In the genomic region with DNA sequence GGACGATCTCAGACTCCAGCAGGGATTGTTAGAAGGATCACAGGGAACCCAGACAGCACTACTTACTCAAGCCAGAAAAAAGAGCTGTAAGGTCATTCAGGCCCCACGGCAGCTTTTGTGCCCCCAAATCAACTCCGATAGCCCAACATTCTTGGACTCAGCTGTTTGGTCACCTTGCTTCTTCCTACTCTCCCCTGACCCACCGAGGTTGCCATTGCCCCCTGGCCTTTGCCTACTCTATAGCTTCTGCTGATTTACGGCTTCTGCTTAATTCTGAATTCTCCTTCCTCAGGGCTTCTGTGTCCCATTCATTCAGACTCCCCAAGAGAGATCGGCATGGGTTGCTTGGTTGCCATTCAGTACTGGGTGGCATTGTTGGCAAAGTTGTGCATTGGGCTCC, we compare ENCODE assay signal across 23 cellular contexts. TPM values are rescaled to one million over a fixed set of nuclear protein-coding genes. Genes with fewer than 3 reads are reported as not detected.
DNase-seq lines count a peak whose midpoint lies in the region; ATAC-seq, FAIRE-seq and TF ChIP-seq lines count a peak whose summit lies in the region.
"Had no signal": no experiment of that assay in that cellular context is flagged by ENCODE, and none has a peak within 500 bp of the region (broad histone marks: within the 10 kb centered on the region; RNA-seq: fewer than 3 reads in every experiment).

No MANE protein-coding gene starts in this region.

- DNase-seq in IMR-90 = no peak
- DNase-seq in astrocyte (ENCODE audit: low read depth) = no peak
- no peak for DNase-seq in neuronal stem cell (ENCODE audit: low spot score)
- DNase-seq in NCI-H82 treated with DMSO at 0.1 percent for 48 hours (lab: John Stamatoyannopoulos, UW; ENCODE audit: unreplicated experiment) = no peak
- no peak for DNase-seq in NCI-H510A (lab: John Stamatoyannopoulos, UW)
- no peak for DNase-seq in amniotic stem cell (lab: John Stamatoyannopoulos, UW)
- DNase-seq: CD8-positive, alpha-beta memory T cell; DMS79 treated with DMSO at 0.1 percent for 48 hours; GF-D8; HCEC 1CT; NCI-H1092 treated with DMSO at 0.1 percent for 48 hours; NCI-H1436 treated with DMSO at 0.1 percent for 48 hours; NCI-H187 treated with DMSO at 0.1 percent for 48 hours; NCI-H446; NCI-H526; NCI-H82; Right ventricle myocardium superior; RPMI8226; T-helper 1 cell had no signal

- H3K27ac Mint-ChIP-seq in astrocyte (ENCODE audit: unreplicated experiment) = peak overlapping the region; percentile 5

- H3K4me1 Mint-ChIP-seq in astrocyte (ENCODE audit: low read depth, unreplicated experiment) = peaks cover 17% of the 10 kb centered on the region
- H3K4me1 Mint-ChIP-seq: CD8-positive, alpha-beta memory T cell had no signal

- 0 out of 4 replicates have a peak, but pooled peaks cover 0 to 3% of the 10 kb centered on the region in 2 experiments for H3K79me1 ChIP-seq in IMR-90 (ENCODE audit: low read depth in 1 of 2, low read length in 2 of 2)
- no peaks in the 10 kb centered on the region for H3K79me1 ChIP-seq in neuronal stem cell (ENCODE audit: low read depth, low read length)

- no peak overlapping the region for H4K5ac ChIP-seq in IMR-90 (ENCODE audit: low read depth, low read length)

- peaks cover 9% of the 10 kb centered on the region for H3K4me1 ChIP-seq in IMR-90 (ENCODE audit: control insufficient read depth, insufficient read depth, low read length)
- H3K4me1 ChIP-seq in astrocyte (ENCODE audit: insufficient read depth, low read length) = peaks cover 10% of the 10 kb centered on the region
- peaks cover 0 to 2% of the 10 kb centered on the region in 2 donors for H3K4me1 ChIP-seq in neuronal stem cell (ENCODE audit: control insufficient read depth in 2 of 2, insufficient read depth in 1 of 2, low read depth in 1 of 2, low read length in 2 of 2)

- H2BK12ac ChIP-seq in neuronal stem cell (ENCODE audit: low read length) = no peak overlapping the region

- no peak for TF ChIP-seq CTCF in IMR-90 (conservative IDR thresholded peaks at IDR 0.05; ENCODE audit: low read depth, low read length)
- no peak for TF ChIP-seq CTCF in astrocyte (IDR thresholded peaks at IDR 0.05; ENCODE audit: insufficient read depth, low read depth, low read length)

- no peaks in the 10 kb centered on the region for H3K27me3 Mint-ChIP-seq in astrocyte (ENCODE audit: low read depth, unreplicated experiment)

- CTCF ChIA-PET in IMR-90 (lab: Yijun Ruan, JAX) = no interaction called here

- peaks cover 8% of the 10 kb centered on the region for H3K9me1 ChIP-seq in IMR-90 (ENCODE audit: insufficient read depth, low read length)

- TF ChIP-seq POLR2A in IMR-90 (IDR thresholded peaks at IDR 0.05; ENCODE audit: low read depth, low read length) = no peak

- H3K4me2 ChIP-seq in IMR-90 (ENCODE audit: low read depth, low read length) (no peak overlapping the region), astrocyte (ENCODE audit: low read length) (no peak overlapping the region), neuronal stem cell (ENCODE audit: insufficient read depth, low read length, poor library complexity, severe bottlenecking) (no peak overlapping the region)

- peaks cover under 1% of the 10 kb centered on the region; the same call in 1 of the 2 replicates for H3K9me3 ChIP-seq in IMR-90 (ENCODE audit: control insufficient read depth, insufficient read depth, low read length)
- no peaks in the 10 kb centered on the region for H3K9me3 ChIP-seq in astrocyte (ENCODE audit: insufficient read depth, low read depth, low read length)
- H3K9me3 ChIP-seq in neuronal stem cell (replicated peaks in 1 of 2; ENCODE audit: control insufficient read depth in 2 of 2, insufficient read depth in 1 of 2, low read depth in 1 of 2, low read length in 2 of 2) = peaks cover 0 to under 1% of the 10 kb centered on the region in 2 donors

- intact Hi-C loops in IMR-90 (cut with micrococcal nuclease) = no loop called here

- in situ Hi-C loops in IMR-90 (cut with MboI; ENCODE audit: low sequenced_read_pairs) = loop anchor here (25.0 kb wide), 2 partner anchors 607 to 782 kb away; a partner anchor contains a TSS

- no peak overlapping the region for H3K18ac ChIP-seq in IMR-90 (ENCODE audit: low read depth, low read length)
- no peak overlapping the region for H3K18ac ChIP-seq in neuronal stem cell (ENCODE audit: low read length)

- H3K27ac ChIP-seq in IMR-90 (ENCODE audit: insufficient read depth, low read length) (no peak overlapping the region), astrocyte (ENCODE audit: low read depth, low read length) (no peak overlapping the region), neuronal stem cell (replicated peaks; ENCODE audit: low read length) (no peak overlapping the region)

- no TSS peak for BruUV-seq in IMR-90 (replicated peaks; lab: Mats Ljungman, UMichigan)

- no peak for FAIRE-seq in astrocyte (lab: Jason Lieb, UNC)
- FAIRE-seq: GM18507, H1 had no signal

- TF ChIP-seq RAD21 in IMR-90 (IDR thresholded peaks at IDR 0.05; ENCODE audit: low read length) = no peak

- H3K9ac ChIP-seq in IMR-90 (ENCODE audit: low read depth, low read length) (no peak overlapping the region), astrocyte (ENCODE audit: low read length) (no peak overlapping the region), neuronal stem cell (ENCODE audit: low read depth, low read length, poor library complexity) (no peak overlapping the region)

- POLR2A ChIA-PET in IMR-90 (lab: Charles Lee; ENCODE audit: unreplicated experiment) = no interaction called here

- H2BK20ac ChIP-seq in IMR-90 (ENCODE audit: low read depth, low read length) = no peak overlapping the region

- H3K9me3 Mint-ChIP-seq in astrocyte (ENCODE audit: unreplicated experiment) = no peaks in the 10 kb centered on the region
- H3K9me3 Mint-ChIP-seq: CD8-positive, alpha-beta memory T cell had no signal

- H4K8ac ChIP-seq in IMR-90 (ENCODE audit: low read depth in 2 of 2, low read length in 2 of 2) = no peak overlapping the region
- H4K8ac ChIP-seq in neuronal stem cell (ENCODE audit: low read depth, low read length) = no peak overlapping the region

- H4K91ac ChIP-seq in IMR-90 (ENCODE audit: insufficient read depth, low read depth, low read length) (no peak overlapping the region; the same call in 1 of the 2 replicates), neuronal stem cell (ENCODE audit: low read depth, low read length, poor library complexity) (no peak overlapping the region)

- H2AK5ac ChIP-seq in IMR-90 (ENCODE audit: low read depth, low read length) = peak overlapping the region; percentile 61; the same call in 1 of the 2 replicates
- H2AK5ac ChIP-seq in neuronal stem cell (ENCODE audit: low read depth, low read length) = no peak overlapping the region

- H2BK120ac ChIP-seq in IMR-90 (ENCODE audit: low read depth, low read length) (peak overlapping the region; percentile 30; the same call in 1 of the 2 replicates), neuronal stem cell (ENCODE audit: low read depth, low read length) (no peak overlapping the region)

- H3K23ac ChIP-seq in IMR-90 (ENCODE audit: low read depth, low read length) = peak overlapping the region; percentile 30; the same call in 1 of the 2 replicates
- no peak overlapping the region for H3K23ac ChIP-seq in neuronal stem cell (ENCODE audit: low read depth, low read length, poor library complexity)

- H3K4me3 ChIP-seq in IMR-90 (ENCODE audit: insufficient read depth, low read depth, low read length) = no peak overlapping the region
- H3K4me3 ChIP-seq in astrocyte (ENCODE audit: insufficient read depth, low read depth, low read length) = no peak overlapping the region
- H3K4me3 ChIP-seq in neuronal stem cell (ENCODE audit: low read length in 2 of 2) = no peak overlapping the region

- ATAC-seq in IMR-90 (ENCODE audit: low read depth) (no peak), GM21825 (IDR thresholded peaks at IDR 0.05; ENCODE audit: unreplicated experiment) (no peak)

- H2AFZ ChIP-seq in IMR-90 (replicated peaks; ENCODE audit: low read length, poor library complexity) (no peak overlapping the region), astrocyte (ENCODE audit: low read depth, low read length) (no peak overlapping the region), neuronal stem cell (ENCODE audit: low read length) (peak overlapping the region; percentile 37)

- no peaks in the 10 kb centered on the region for H3K36me3 Mint-ChIP-seq in astrocyte (ENCODE audit: low read depth, unreplicated experiment)
- H3K36me3 Mint-ChIP-seq: CD14-positive monocyte; CD8-positive, alpha-beta memory T cell had no signal

- peaks cover 3% of the 10 kb centered on the region; the same call in 1 of the 2 replicates for H4K20me1 ChIP-seq in IMR-90 (ENCODE audit: insufficient read depth, low read length)
- H4K20me1 ChIP-seq in astrocyte (ENCODE audit: insufficient read depth, low read length) = no peaks in the 10 kb centered on the region

- peak overlapping the region; percentile 41; the same call in 1 of the 2 replicates for H3K14ac ChIP-seq in IMR-90 (replicated peaks; ENCODE audit: low read depth, low read length)
- H3K14ac ChIP-seq in neuronal stem cell (ENCODE audit: low read length) = no peak overlapping the region

- H2BK5ac ChIP-seq in IMR-90 (ENCODE audit: low read depth, low read length, poor library complexity, severe bottlenecking) = no peak overlapping the region
- H2BK5ac ChIP-seq in neuronal stem cell (ENCODE audit: low read length) = no peak overlapping the region

- H2BK15ac ChIP-seq in IMR-90 (ENCODE audit: low read depth, low read length) (no peak overlapping the region; the same call in 2 of the 3 replicates), neuronal stem cell (ENCODE audit: low read length) (no peak overlapping the region)

- H3K56ac ChIP-seq in IMR-90 (ENCODE audit: extremely low read depth, insufficient read depth, low read length) = no peak overlapping the region

- H3K4ac ChIP-seq in IMR-90 (ENCODE audit: low read depth, low read length) (peak overlapping the region; percentile 19; the same call in 1 of the 2 replicates), neuronal stem cell (ENCODE audit: low read length) (no peak overlapping the region)

- H3K4me3 Mint-ChIP-seq in astrocyte (ENCODE audit: unreplicated experiment) = no peak overlapping the region
- H3K4me3 Mint-ChIP-seq: CD8-positive, alpha-beta memory T cell had no signal

- H3K79me2 ChIP-seq in astrocyte (ENCODE audit: insufficient read depth, low read length) = no peaks in the 10 kb centered on the region

- no peaks in the 10 kb centered on the region for H3K36me3 ChIP-seq in IMR-90 (ENCODE audit: control insufficient read depth, insufficient read depth, low read length)
- H3K36me3 ChIP-seq in astrocyte (ENCODE audit: insufficient read depth, low read length) = no peaks in the 10 kb centered on the region
- H3K36me3 ChIP-seq in neuronal stem cell (replicated peaks in 1 of 2; ENCODE audit: control insufficient read depth in 2 of 2, insufficient read depth in 2 of 2, low read length in 2 of 2) = no peaks in the 10 kb centered on the region

- dilution Hi-C loops in IMR-90 (cut with HindIII; ENCODE audit: low sequenced_read_pairs, unreplicated experiment) = no loop called here

- WGBS in IMR-90 (ENCODE audit: extremely low coverage in 2 of 2, insufficient read length in 1 of 2), 2 experiments = 40% methylated on average over 3 of the region's 6 CpGs; no CpG with 5 or more reads in 1 of the 2 experiments
- WGBS in neuronal stem cell (ENCODE audit: extremely low coverage in 2 of 2, insufficient read length in 2 of 2, insufficient replicate concordance in 1 of 2), 2 donors = no CpG with 5 or more reads among the region's 6 CpGs

- no peak overlapping the region for H2AK9ac ChIP-seq in IMR-90 (replicated peaks; ENCODE audit: low read depth, low read length, poor library complexity)

- H3K27me3 ChIP-seq in IMR-90 (ENCODE audit: control insufficient read depth, insufficient read depth, low read length) = no peaks in the 10 kb centered on the region
- H3K27me3 ChIP-seq in astrocyte (ENCODE audit: insufficient read depth, low read length) = no peaks in the 10 kb centered on the region
- H3K27me3 ChIP-seq in neuronal stem cell (ENCODE audit: control insufficient read depth in 3 of 3, insufficient read depth in 3 of 3, low read depth in 1 of 3, low read length in 3 of 3) = no peaks in the 10 kb centered on the region

RNA-seq across cellular contexts. Expression of a gene that starts 8.6 kb away (rescaled TPM):
- total RNA-seq in IMR-90 (2012; rRNA removed) (11.1 and 15.0 TPM in 2 replicates), astrocyte (47.8 and 49.4 TPM in 2 replicates)
- 9.2 and 10.1 TPM in 2 replicates for polyA plus RNA-seq in IMR-90 (2012; rRNA removed)
- 5.2 and 16.1 TPM in 2 replicates for polyA plus RNA-seq in IMR-90 (2012; cell fraction: cytosol; rRNA removed)
- 6.1 and 13.7 TPM in 2 replicates for polyA plus RNA-seq in IMR-90 (2012; cell fraction: nucleus; rRNA removed; ENCODE audit: low replicate concordance)
- 3.2 TPM for polyA plus RNA-seq in neuronal stem cell (2013, experiment 1 of 2)
- polyA plus RNA-seq in neuronal stem cell (2013, experiment 2 of 2) = 3.5 TPM

RNA-seq across cellular contexts. Expression of a gene that starts 37.7 kb away (rescaled TPM):
- total RNA-seq in IMR-90 (2012; rRNA removed) (10.9 and 15.0 TPM in 2 replicates), astrocyte (11.3 and 14.0 TPM in 2 replicates)
- polyA plus RNA-seq in IMR-90 (2012; rRNA removed) = 9.4 and 13.6 TPM in 2 replicates
- 9.4 and 10.0 TPM in 2 replicates for polyA plus RNA-seq in IMR-90 (2012; cell fraction: cytosol; rRNA removed)
- polyA plus RNA-seq in IMR-90 (2012; cell fraction: nucleus; rRNA removed; ENCODE audit: low replicate concordance) = 5.1 and 17.6 TPM in 2 replicates
- 14.2 TPM for polyA plus RNA-seq in neuronal stem cell (2013, experiment 1 of 2)
- 14.4 TPM for polyA plus RNA-seq in neuronal stem cell (2013, experiment 2 of 2)
